8 cellular contexts compared by ENCODE assay signal in genomic region chr22:43923631-43924548, GRCh38. TPM values are rescaled to one million over a fixed set of nuclear protein-coding genes. Genes with fewer than 3 reads are reported as not detected.
DNase-seq lines count a peak whose midpoint lies in the region; ATAC-seq and TF ChIP-seq lines count a peak whose summit lies in the region.

Gene PNPLA3 (plus strand): TSS chr22:43923805. CDS start chr22:43923912, 107 bp downstream.

- no peaks in the 10 kb centered on the region for H3K9me3 ChIP-seq in mucosa of descending colon

- no peaks in the 10 kb centered on the region for H3K36me3 ChIP-seq in mucosa of descending colon (ENCODE audit: low read depth)

- TF ChIP-seq CTCF in C4-2B (conservative IDR thresholded peaks at IDR 0.05), result no peak
- TF ChIP-seq CTCF in mucosa of descending colon (IDR thresholded peaks at IDR 0.05), result no peak

- ATAC-seq in mucosa of descending colon (peak; percentile 95), HG03175 (IDR thresholded peaks at IDR 0.05; ENCODE audit: unreplicated experiment) (no peak)

- peak; percentile 58 for DNase-seq in HT1080 (ENCODE audit: low read depth)
- DNase-seq in OCI-M1 (lab: John Stamatoyannopoulos, UW), result peak; percentile 85
- DNase-seq in activated T-cell treated with anti-CD3 and anti-CD28 coated beads, Interleukin-2, amount 50 U/mL, for 1 hour, result peak; percentile 78
- DNase-seq in erythroblast (lab: John Stamatoyannopoulos, UW), result peak; percentile 67 to 68
- DNase-seq in mucosa of descending colon, result peak; percentile 89 to 93 (median 90)
- DNase-seq in stimulated activated CD8-positive, alpha-beta memory T cell treated with anti-CD3 and anti-CD28 coated beads, Interleukin-15, amount 100 ng/mL, for 4 hours (ENCODE audit: low read depth in 2 of 2), result peak; percentile 56 to 63

- peak within 1 kb of the TSS; percentile 76 for H3K27ac ChIP-seq in C4-2B

- peaks cover 4% of the 10 kb centered on the region for H3K4me1 ChIP-seq in mucosa of descending colon (ENCODE audit: low read depth)

- TF ChIP-seq POLR2A in erythroblast (IDR thresholded peaks at IDR 0.05; ENCODE audit: low read length), result no peak

- intact Hi-C loops in mucosa of descending colon (cut with DNase I, micrococcal nuclease), result no loop called here

- no peak within 1 kb of the TSS for H3K4me3 ChIP-seq in mucosa of descending colon

RNA-seq across cellular contexts. Expression of gene PNPLA3, which starts in this region (rescaled TPM):
- total RNA-seq in HT1080 (2014; rRNA removed; shearing (Covaris generic)), result 1.7 and 4.3 TPM in 2 replicates
- 1.7 and 1.9 TPM in 2 replicates for polyA plus RNA-seq in HT1080 (2015; cell fraction: cytosol; rRNA removed)
- 6.2 and 7.0 TPM in 2 replicates for polyA plus RNA-seq in HT1080 (2015; cell fraction: nucleus; rRNA removed)
- total RNA-seq in mucosa of descending colon, result under 1 TPM; 0.16 to 0.23 (median 0.22) TPM

Comparison
In these comparisons a context has a peak if more than half of its experiments do, and no peak if none do; other contexts are left out.
1. Peak in DNase-seq and ATAC-seq in mucosa of descending colon; RNA of the gene not detected or under 1 TPM.